1 cellular context compared by ENCODE assay signal in the genomic region with DNA sequence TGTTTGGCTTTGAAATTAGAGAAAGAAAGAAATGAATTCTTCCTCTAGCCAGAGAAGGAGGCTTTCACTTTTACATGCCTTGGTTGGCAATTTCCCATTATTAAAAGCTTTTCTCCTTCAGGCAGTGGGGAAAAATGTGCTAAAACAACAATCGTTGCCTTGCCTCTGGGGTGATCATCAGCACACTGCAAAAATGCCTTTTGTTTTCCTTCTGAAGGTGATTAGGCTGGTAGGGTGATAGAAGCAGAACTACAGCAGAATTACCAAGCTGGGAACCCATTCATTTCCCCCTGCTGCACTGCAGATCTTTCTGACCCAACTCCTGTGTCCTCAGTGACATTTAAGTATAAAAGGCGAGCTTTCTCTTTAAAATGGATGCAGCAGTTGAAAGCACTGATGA.
TF ChIP-seq lines count a peak whose summit lies in the region.

No MANE protein-coding gene starts in this region.

TF ChIP-seq in SK-N-SH, 30 proteins besides CTCF, POLR2A, EP300 and RAD21 (continued from another document):
- TF ChIP-seq ELF1 (IDR thresholded peaks at IDR 0.05) (no peak), NRF1 (IDR thresholded peaks at IDR 0.05; ENCODE audit: low read depth, low read length) (no peak), TEAD4 (IDR thresholded peaks at IDR 0.05; ENCODE audit: borderline replicate concordance, insufficient read depth) (no peak), TCF12 (IDR thresholded peaks at IDR 0.05) (no peak), IRF3 (IDR thresholded peaks at IDR 0.05; ENCODE audit: low read depth, low read length) (no peak), TAF1 (IDR thresholded peaks at IDR 0.05; ENCODE audit: borderline replicate concordance, low read depth, low read length) (no peak), MXI1 (IDR thresholded peaks at IDR 0.05; ENCODE audit: low read depth, low read length) (no peak), SMC3 (IDR thresholded peaks at IDR 0.05; ENCODE audit: low read depth, low read length) (no peak), YY1 (IDR thresholded peaks at IDR 0.05; ENCODE audit: low read depth) (no peak), EZH2phosphoT487 (IDR thresholded peaks at IDR 0.05; ENCODE audit: borderline replicate concordance, low read depth) (no peak), FOSL2 (IDR thresholded peaks at IDR 0.05; ENCODE audit: borderline replicate concordance, low read depth) (no peak)
